8 cellular contexts compared by ENCODE assay signal in the genomic region with DNA sequence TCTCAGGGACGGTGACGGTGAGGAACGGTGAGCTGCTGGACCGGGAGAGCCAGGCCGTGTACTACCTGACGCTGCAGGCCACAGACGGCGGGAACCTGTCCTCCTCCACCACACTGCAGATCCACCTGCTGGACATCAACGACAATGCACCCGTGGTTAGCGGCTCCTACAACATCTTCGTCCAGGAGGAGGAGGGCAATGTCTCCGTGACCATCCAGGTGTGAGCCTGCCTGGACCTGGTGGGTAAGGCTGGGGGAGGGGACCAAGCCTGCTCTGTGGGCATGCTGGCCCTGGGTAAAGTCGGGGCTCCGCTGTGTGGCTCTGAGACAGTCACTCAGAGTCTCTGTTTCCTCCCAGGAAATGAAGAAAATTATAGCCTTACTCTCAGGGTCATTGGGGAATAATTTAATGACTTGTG. TPM values are rescaled to one million over a fixed set of nuclear protein-coding genes. Genes with fewer than 3 reads are reported as not detected.
DNase-seq lines count a peak whose midpoint lies in the region; ATAC-seq, FAIRE-seq and TF ChIP-seq lines count a peak whose summit lies in the region.

No MANE protein-coding gene starts in this region.

- H3K4me3 ChIP-seq in right atrium auricular region (no peak overlapping the region), astrocyte of the cerebellum (ENCODE audit: low read depth, low read length) (no peak overlapping the region), kidney (ENCODE audit: low read length in 2 of 2) (no peak overlapping the region), tibial nerve (no peak overlapping the region)

- intact Hi-C loops in Right ventricle myocardium superior (cut with DNase I) (loop anchor here (10.0 kb wide), 1 partner anchor 66 kb away; a partner anchor contains a TSS), kidney (cut with DNase I) (no loop called here)

- no peaks in the 10 kb centered on the region for H3K4me1 ChIP-seq in right atrium auricular region
- H3K4me1 ChIP-seq in kidney (ENCODE audit: control insufficient read depth in 1 of 2, insufficient read depth in 1 of 2, low read depth in 1 of 2, low read length in 2 of 2), result no peaks in the 10 kb centered on the region
- H3K4me1 ChIP-seq in tibial nerve, result no peaks in the 10 kb centered on the region

- H3K36me3 ChIP-seq in right atrium auricular region (no peaks in the 10 kb centered on the region), kidney (ENCODE audit: control insufficient read depth in 1 of 2, insufficient read depth in 2 of 2, low read length in 2 of 2) (no peaks in the 10 kb centered on the region), tibial nerve (no peaks in the 10 kb centered on the region)

- TF ChIP-seq EP300 in tibial nerve (IDR thresholded peaks at IDR 0.05), result no peak

- WGBS in tibial nerve, 2 donors, result 26 to 37% methylated on average over 13 to 15 of the region's 15 CpGs

- FAIRE-seq in kidney (lab: Jason Lieb, UNC), result no peak

- TF ChIP-seq POLR2A in tibial nerve (IDR thresholded peaks at IDR 0.05), result no peak

- H3K27ac ChIP-seq in right atrium auricular region (no peak overlapping the region), kidney (ENCODE audit: low read depth in 2 of 2, low read length in 2 of 2) (no peak overlapping the region), tibial nerve (no peak overlapping the region)

- TF ChIP-seq CTCF in right atrium auricular region (IDR thresholded peaks at IDR 0.05) (peak in 1 of 2 donors; percentile 54), astrocyte of the cerebellum (IDR thresholded peaks at IDR 0.05; ENCODE audit: low read depth, low read length, missing control alignments) (peak; percentile 55), kidney (IDR thresholded peaks at IDR 0.05; ENCODE audit: borderline replicate concordance, extremely low read depth, insufficient read depth) (peak; percentile 47), tibial nerve (IDR thresholded peaks at IDR 0.05) (peak in 3 of 5 experiments; percentile 24 to 50 (median 41))

- H3K9me3 ChIP-seq in right atrium auricular region (no peaks in the 10 kb centered on the region), kidney (ENCODE audit: control insufficient read depth in 1 of 2, low read length in 2 of 2) (no peaks in the 10 kb centered on the region), tibial nerve (no peaks in the 10 kb centered on the region)

- in situ Hi-C loops in astrocyte of the cerebellum (cut with HindIII; ENCODE audit: low sequenced_read_pairs), result no loop called here

- DNase-seq in Right ventricle myocardium superior, result peak; percentile 52
- DNase-seq in right atrium auricular region (ENCODE audit: low spot score), result no peak
- DNase-seq in astrocyte of the cerebellum (ENCODE audit: low read depth), result no peak
- no peak for DNase-seq in kidney
- DNase-seq in tibial nerve (ENCODE audit: low spot score in 2 of 2), result peak in 1 of 2 donors; percentile 10
- no peak for DNase-seq in middle frontal gyrus (ENCODE audit: extremely low spot score, low spot score)

- no peak overlapping the region for H3K9ac ChIP-seq in kidney (ENCODE audit: low read length in 2 of 2)

- ATAC-seq in Right ventricle myocardium superior (ENCODE audit: poor library complexity), result peak; percentile 65
- no peak for ATAC-seq in HG02763 (IDR thresholded peaks at IDR 0.05; ENCODE audit: unreplicated experiment)

- no peaks in the 10 kb centered on the region for H3K27me3 ChIP-seq in right atrium auricular region
- H3K27me3 ChIP-seq in tibial nerve, result peaks cover 0 to 6% of the 10 kb centered on the region in 2 donors

TF ChIP-seq in PFSK-1, 5 proteins besides CTCF, POLR2A, EP300 and RAD21:
- no peak for TF ChIP-seq TAF1 (IDR thresholded peaks at IDR 0.05; ENCODE audit: borderline replicate concordance, insufficient read depth, low read length)
- peak; percentile 43 for TF ChIP-seq FOXP2 (optimal IDR thresholded peaks at IDR 0.05; ENCODE audit: borderline replicate concordance, extremely low read depth, extremely low read length, insufficient read depth)

RNA-seq across cellular contexts. Expression of a gene that starts 29.3 kb away (rescaled TPM):
- 0.19 TPM for total RNA-seq in Right ventricle myocardium superior
- under 1 TPM in 1 of 2 donors, not detected in 1; 0.12 TPM for total RNA-seq in right atrium auricular region
- 0.79 TPM for polyA plus RNA-seq in PFSK-1 (2012; ENCODE audit: insufficient read length, low read depth)
- 4.2 TPM for total RNA-seq in kidney
- 8.0 TPM for polyA plus RNA-seq in kidney (ENCODE audit: insufficient read depth, low read depth, low replicate concordance)
- total RNA-seq in tibial nerve, result not detected

RNA-seq across cellular contexts. Expression of a gene that starts 31.6 kb away (rescaled TPM):
- total RNA-seq in Right ventricle myocardium superior (0.56 TPM), right atrium auricular region (under 1 TPM; 0.22 to 0.79 TPM), kidney (1.3 TPM), tibial nerve (under 1 TPM in 2 of 4 donors, not detected in 2; 0.22 to 0.90 TPM)
- polyA plus RNA-seq in PFSK-1 (2012; ENCODE audit: insufficient read length, low read depth), result 4.3 TPM
- 0.45 TPM for polyA plus RNA-seq in kidney (ENCODE audit: insufficient read depth, low read depth, low replicate concordance)

RNA-seq across cellular contexts. Expression of a gene that starts 41.2 kb away (rescaled TPM):
- total RNA-seq in Right ventricle myocardium superior (27.8 TPM), right atrium auricular region (10 to 100 TPM; 10.7 to 12.4 TPM), kidney (61.8 TPM), tibial nerve (10 to 100 TPM; 11.1 to 28.5 (median 21.8) TPM)
- polyA plus RNA-seq in PFSK-1 (2012; ENCODE audit: insufficient read length, low read depth), result 107 TPM
- polyA plus RNA-seq in kidney (ENCODE audit: insufficient read depth, low read depth, low replicate concordance), result 12.5 TPM

RNA-seq across cellular contexts. Expression of a gene that starts 51.9 kb away (rescaled TPM):
- total RNA-seq in Right ventricle myocardium superior (not detected), right atrium auricular region (under 1 TPM in 1 of 2 donors, not detected in 1; 0.67 TPM), kidney (not detected), tibial nerve (not detected)
- 0.58 TPM for polyA plus RNA-seq in PFSK-1 (2012; ENCODE audit: insufficient read length, low read depth)
- not detected for polyA plus RNA-seq in kidney (ENCODE audit: insufficient read depth, low read depth, low replicate concordance)

RNA-seq across cellular contexts. Expression of a gene that starts 52.1 kb away (rescaled TPM):
- total RNA-seq in Right ventricle myocardium superior (not detected), right atrium auricular region (not detected), kidney (not detected), tibial nerve (not detected)
- not detected for polyA plus RNA-seq in PFSK-1 (2012; ENCODE audit: insufficient read length, low read depth)
- polyA plus RNA-seq in kidney (ENCODE audit: insufficient read depth, low read depth, low replicate concordance), result not detected
